In genomic region chr11:63643205-63643604, GRCh38 we compare ENCODE assay signal across 17 cellular contexts. TPM values are rescaled to one million over a fixed set of nuclear protein-coding genes. Genes with fewer than 3 reads are reported as not detected.
DNase-seq lines count a peak whose midpoint lies in the region; ATAC-seq, FAIRE-seq and TF ChIP-seq lines count a peak whose summit lies in the region.
"Had no signal": no experiment of that assay in that cellular context is flagged by ENCODE, and none has a peak within 500 bp of the region (broad histone marks: within the 10 kb centered on the region; RNA-seq: fewer than 3 reads in every experiment).

No MANE protein-coding gene starts in this region.

- FAIRE-seq in H54 (lab: Jason Lieb, UNC) (peak; percentile 11), pancreas (lab: Jason Lieb, UNC) (no peak)
- FAIRE-seq: A204.1 had no signal

- WGBS in body of pancreas, 2 donors, result 33 to 56% methylated on average over 3 of the region's 3 CpGs
- WGBS in pancreas, 2 donors, result 35 to 48% methylated on average over 3 of the region's 3 CpGs

- peaks cover 0 to 13% of the 10 kb centered on the region in 2 donors for H3K36me3 ChIP-seq in body of pancreas (replicated peaks in 1 of 2; ENCODE audit: insufficient read depth in 1 of 2, low read depth in 2 of 2)
- peaks cover 0 to 32% (median 0%) of the 10 kb centered on the region in 3 donors for H3K36me3 ChIP-seq in pancreas
- H3K36me3 ChIP-seq: BE2C had no signal

- CTCF ChIA-PET in activated naive CD4-positive, alpha-beta T cell treated with anti-CD3 and anti-CD28 coated beads, Interleukin-2, amount 10 ng/mL, durations not matched to agents 7 days and 5 days (lab: Charles Lee), result interaction anchor here (1.0 kb wide), 1 partner anchor 94 kb away, joined by 3 read pairs; no protein-coding TSS in a partner anchor

- H3K27ac ChIP-seq in body of pancreas (peak overlapping the region; percentile 37 to 69 (median 48)), pancreas (peak overlapping the region in 2 of 4 donors; percentile 16 to 43)

- no peak overlapping the region for H3K4me3 Mint-ChIP-seq in activated naive CD4-positive, alpha-beta T cell treated with anti-CD3 and anti-CD28 coated beads, Interleukin-2, amount 10 ng/mL, durations not matched to agents 7 days and 5 days
- H3K4me3 Mint-ChIP-seq: CD4-positive, CD25-positive, alpha-beta regulatory T cell had no signal

- TF ChIP-seq POLR2A in H54 (IDR thresholded peaks at IDR 0.05; ENCODE audit: low read depth, low read length) (no peak), body of pancreas (IDR thresholded peaks at IDR 0.05) (no peak)

- H3K27ac Mint-ChIP-seq in activated naive CD4-positive, alpha-beta T cell treated with anti-CD3 and anti-CD28 coated beads, Interleukin-2, amount 10 ng/mL, durations not matched to agents 7 days and 5 days, result no peak overlapping the region

- intact Hi-C loops in body of pancreas (cut with DNase I) (no loop called here), pancreas (cut with DNase I) (loop anchor here in 1 of 3 donors (10.0 kb wide), 1 partner anchor 58 kb away; no protein-coding TSS in a partner anchor)

- H3K4me1 ChIP-seq in body of pancreas, result peaks cover 24% of the 10 kb centered on the region
- H3K4me1 ChIP-seq in pancreas, result peaks cover 0 to 14% (median 7%) of the 10 kb centered on the region in 3 donors
- H3K4me1 ChIP-seq: BE2C had no signal

- H3K9me3 ChIP-seq in body of pancreas (no peaks in the 10 kb centered on the region), pancreas (no peaks in the 10 kb centered on the region)
- H3K9me3 ChIP-seq: BE2C, HAP-1 had no signal

- no peak overlapping the region for H3K4me3 ChIP-seq in body of pancreas
- no peak overlapping the region for H3K4me3 ChIP-seq in pancreas
- H3K4me3 ChIP-seq: HAP-1 had no signal

- no peaks in the 10 kb centered on the region for H3K27me3 ChIP-seq in body of pancreas
- H3K27me3 ChIP-seq in pancreas, result no peaks in the 10 kb centered on the region
- H3K27me3 ChIP-seq: BE2C had no signal

- no peak for TF ChIP-seq CTCF in body of pancreas (IDR thresholded peaks at IDR 0.05)
- TF ChIP-seq CTCF in pancreas (IDR thresholded peaks at IDR 0.05), result no peak

- peaks cover 4% of the 10 kb centered on the region for H3K4me1 Mint-ChIP-seq in activated naive CD4-positive, alpha-beta T cell treated with anti-CD3 and anti-CD28 coated beads, Interleukin-2, amount 10 ng/mL, durations not matched to agents 7 days and 5 days

- peaks cover 45% of the 10 kb centered on the region for H3K36me3 Mint-ChIP-seq in activated naive CD4-positive, alpha-beta T cell treated with anti-CD3 and anti-CD28 coated beads, Interleukin-2, amount 10 ng/mL, durations not matched to agents 7 days and 5 days

- DNase-seq in H54 (ENCODE audit: insufficient read length, low spot score), result no peak
- DNase-seq in body of pancreas, result peak; percentile 34 to 68 (median 59)
- peak in 1 of 6 donors; percentile 43 for DNase-seq in pancreas
- DNase-seq in H4 (ENCODE audit: low spot score), result no peak
- DNase-seq in activated naive CD4-positive, alpha-beta T cell treated with anti-CD3 and anti-CD28 coated beads, Interleukin-2, amount 10 ng/mL, durations not matched to agents 7 days and 5 days, result no peak
- DNase-seq: ACHN; BE2C; C1 segment of cervical spinal cord; Calu3; CD4-positive, CD25-positive, alpha-beta regulatory T cell; DMS79 treated with DMSO at 0.1 percent for 48 hours; GF-D8; GOT3 had no signal

- peak; percentile 62 for ATAC-seq in body of pancreas
- ATAC-seq in pancreas, result peak; percentile 74 to 83 (median 78)
- ATAC-seq in GM19463 (IDR thresholded peaks at IDR 0.05; ENCODE audit: unreplicated experiment), result no peak
- no peak for ATAC-seq in activated CD4-positive, CD25-positive, alpha-beta regulatory T cell treated with anti-CD3 and anti-CD28 coated beads, Interleukin-2, amount 50 U/mL, for 24 hours

- no peaks in the 10 kb centered on the region for H3K27me3 Mint-ChIP-seq in activated naive CD4-positive, alpha-beta T cell treated with anti-CD3 and anti-CD28 coated beads, Interleukin-2, amount 10 ng/mL, durations not matched to agents 7 days and 5 days
- H3K27me3 Mint-ChIP-seq: CD4-positive, CD25-positive, alpha-beta regulatory T cell had no signal

- H3K9me3 Mint-ChIP-seq in activated naive CD4-positive, alpha-beta T cell treated with anti-CD3 and anti-CD28 coated beads, Interleukin-2, amount 10 ng/mL, durations not matched to agents 7 days and 5 days, result no peaks in the 10 kb centered on the region

RNA-seq across cellular contexts. Expression of gene ATL3, which starts 28.0 kb away (rescaled TPM):
- total RNA-seq in body of pancreas, result 10 to 100 TPM; 17.8 to 32.7 TPM
- total RNA-seq in pancreas, result 10 to 100 TPM; 23.5 to 40.7 (median 29.4) TPM
- 1 to 10 TPM; 6.1 to 6.9 TPM for polyA plus RNA-seq in pancreas
- 48.5 and 58.5 TPM in 2 replicates for total RNA-seq in H4 (2014; rRNA removed; shearing (Covaris generic))

RNA-seq across cellular contexts. Expression of gene PLAAT3, which starts 29.0 kb away (rescaled TPM):
- total RNA-seq in body of pancreas (10 to 100 TPM; 22.6 to 55.0 TPM), pancreas (10 to 100 TPM; 15.2 to 36.0 (median 19.1) TPM)
- 10 to 100 TPM; 26.7 to 30.6 TPM for polyA plus RNA-seq in pancreas
- 4.7 and 9.0 TPM in 2 replicates for total RNA-seq in H4 (2014; rRNA removed; shearing (Covaris generic))

RNA-seq across cellular contexts. Expression of gene RTN3, which starts 38.1 kb away (rescaled TPM):
- 10 to 100 TPM; 62.8 to 63.6 TPM for total RNA-seq in body of pancreas
- 10 to 100 TPM; 51.2 to 74.9 (median 63.9) TPM for total RNA-seq in pancreas
- polyA plus RNA-seq in pancreas, result 10 to 100 TPM; 40.2 to 79.6 TPM
- total RNA-seq in H4 (2014; rRNA removed; shearing (Covaris generic)), result 50.9 and 78.6 TPM in 2 replicates

Comparison
In these comparisons a context has a peak if more than half of its experiments do, and no peak if none do; other contexts are left out.
1. DNase-seq: peak in body of pancreas (4 of 4); none in H54 (single experiment), H4 (single experiment) and activated naive CD4-positive, alpha-beta T cell treated with anti-CD3 and anti-CD28 coated beads, Interleukin-2, amount 10 ng/mL, durations not matched to agents 7 days and 5 days (single experiment).
2. ATAC-seq: peak in body of pancreas (single experiment) and pancreas (4 of 4); none in GM19463 (single experiment) and activated CD4-positive, CD25-positive, alpha-beta regulatory T cell treated with anti-CD3 and anti-CD28 coated beads, Interleukin-2, amount 50 U/mL, for 24 hours (0 of 2).